17 cellular contexts compared by ENCODE assay signal in the genomic region with DNA sequence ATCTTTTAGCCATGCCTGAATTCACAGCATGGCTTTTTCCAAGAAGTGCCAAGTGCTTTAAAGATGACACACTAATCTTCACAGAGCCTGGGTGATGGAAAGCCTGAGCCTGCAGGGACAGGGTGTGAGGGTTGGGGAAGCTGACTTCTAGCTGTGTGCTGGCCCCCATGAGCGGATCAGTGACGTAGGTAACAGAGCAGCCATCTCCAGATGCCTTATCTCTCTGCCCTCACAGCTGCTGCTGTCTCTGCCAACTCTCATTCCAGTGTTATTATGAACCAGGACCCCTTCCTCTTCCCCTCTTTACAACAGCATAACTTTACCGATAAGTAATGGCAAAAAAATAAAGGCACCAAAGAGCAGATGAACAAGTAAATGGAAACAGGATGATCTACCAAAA. TPM values are rescaled to one million over a fixed set of nuclear protein-coding genes. Genes with fewer than 3 reads are reported as not detected.
DNase-seq lines count a peak whose midpoint lies in the region; TF ChIP-seq lines count a peak whose summit lies in the region.
"Had no signal": no experiment of that assay in that cellular context is flagged by ENCODE, and none has a peak within 500 bp of the region (broad histone marks: within the 10 kb centered on the region; RNA-seq: fewer than 3 reads in every experiment).

No MANE protein-coding gene starts in this region.

- WGBS in SK-N-SH (ENCODE audit: low lambda C conversion rate): 1% methylated on average over 3 of the region's 3 CpGs

- TF ChIP-seq EP300 in SK-N-SH (IDR thresholded peaks at IDR 0.05; ENCODE audit: borderline replicate concordance in 1 of 2, low read depth in 1 of 2, low read length in 1 of 2): peak in 1 of 2 experiments; percentile 37; a peak in 1 of 4 replicates

- TF ChIP-seq CTCF in BE2C (IDR thresholded peaks at IDR 0.05; ENCODE audit: low read depth, low read length): no peak
- no peak for TF ChIP-seq CTCF in SK-N-SH (IDR thresholded peaks at IDR 0.05)
- no peak for TF ChIP-seq CTCF in fibroblast of the aortic adventitia (IDR thresholded peaks at IDR 0.05; ENCODE audit: insufficient read depth, low read length)

- H3K4me3 Mint-ChIP-seq in activated naive CD4-positive, alpha-beta T cell treated with anti-CD3 and anti-CD28 coated beads, Interleukin-2, amount 10 ng/mL, durations not matched to agents 7 days and 5 days: no peak overlapping the region
- H3K4me3 Mint-ChIP-seq: CD14-positive monocyte; CD8-positive, alpha-beta T cell had no signal

- H3K36me3 Mint-ChIP-seq in activated naive CD4-positive, alpha-beta T cell treated with anti-CD3 and anti-CD28 coated beads, Interleukin-2, amount 10 ng/mL, durations not matched to agents 7 days and 5 days: no peaks in the 10 kb centered on the region
- H3K36me3 Mint-ChIP-seq: CD14-positive monocyte; CD8-positive, alpha-beta T cell had no signal

- H3K9ac ChIP-seq in SK-N-SH: no peak overlapping the region

- H3K4me1 ChIP-seq in BE2C: peaks cover 7% of the 10 kb centered on the region
- H3K4me1 ChIP-seq in SK-N-SH (ENCODE audit: control insufficient read depth in 1 of 2, insufficient read depth in 2 of 2, low read depth in 1 of 2, low read length in 1 of 2): peaks cover 0 to 13% of the 10 kb centered on the region in 2 experiments; a peak in 2 of 4 replicates
- H3K4me1 ChIP-seq: A549, HAP-1 had no signal

- no peaks in the 10 kb centered on the region for H3K4me1 Mint-ChIP-seq in activated naive CD4-positive, alpha-beta T cell treated with anti-CD3 and anti-CD28 coated beads, Interleukin-2, amount 10 ng/mL, durations not matched to agents 7 days and 5 days
- H3K4me1 Mint-ChIP-seq: CD14-positive monocyte had no signal

- DNase-seq in BE2C (peak; percentile 56), Daoy (ENCODE audit: low read depth) (peak; percentile 20), SK-N-SH (peak; percentile 62), fibroblast of the aortic adventitia (ENCODE audit: low read depth) (peak; percentile 81)
- DNase-seq in activated CD8-positive, alpha-beta memory T cell treated with anti-CD3 and anti-CD28 coated beads, Interleukin-2, amount 50 U/mL, for 4 hours: no peak
- no peak for DNase-seq in activated CD4-positive, alpha-beta T cell treated with anti-CD3 and anti-CD28 coated beads, Interleukin-2, amount 50 U/mL, for 48 hours
- DNase-seq in activated naive CD4-positive, alpha-beta T cell treated with anti-CD3 and anti-CD28 coated beads, Interleukin-2, amount 10 ng/mL, durations not matched to agents 7 days and 5 days: no peak
- DNase-seq: CD8-positive, alpha-beta T cell; COR-L47; DMS153; DMS79 treated with DMSO at 0.1 percent for 48 hours; GDM1; GOT3 had no signal

- no peaks in the 10 kb centered on the region for H4K20me1 ChIP-seq in SK-N-SH (ENCODE audit: insufficient read depth)

- no peaks in the 10 kb centered on the region for H3K9me3 ChIP-seq in BE2C
- H3K9me3 ChIP-seq in SK-N-SH: no peaks in the 10 kb centered on the region
- H3K9me3 ChIP-seq: A549, HAP-1 had no signal

- H2AFZ ChIP-seq in SK-N-SH (ENCODE audit: low read depth): no peak overlapping the region

- no peaks in the 10 kb centered on the region for H3K9me2 ChIP-seq in SK-N-SH

- peaks cover 6% of the 10 kb centered on the region for H3K27me3 Mint-ChIP-seq in activated naive CD4-positive, alpha-beta T cell treated with anti-CD3 and anti-CD28 coated beads, Interleukin-2, amount 10 ng/mL, durations not matched to agents 7 days and 5 days

- peak; percentile 3; the same call in 1 of the 2 replicates for TF ChIP-seq RAD21 in SK-N-SH (IDR thresholded peaks at IDR 0.05; ENCODE audit: low read length)

- H3K4me3 ChIP-seq in BE2C (ENCODE audit: low read depth, low read length) (no peak overlapping the region), SK-N-SH (ENCODE audit: low read depth in 2 of 2, low read length in 1 of 2) (no peak overlapping the region), fibroblast of the aortic adventitia (ENCODE audit: low read depth, low read length) (no peak overlapping the region)
- H3K4me3 ChIP-seq: A549, HAP-1 had no signal

- no peaks in the 10 kb centered on the region for H3K9me3 Mint-ChIP-seq in activated naive CD4-positive, alpha-beta T cell treated with anti-CD3 and anti-CD28 coated beads, Interleukin-2, amount 10 ng/mL, durations not matched to agents 7 days and 5 days
- H3K9me3 Mint-ChIP-seq: CD8-positive, alpha-beta T cell had no signal

- H3K27ac Mint-ChIP-seq in activated naive CD4-positive, alpha-beta T cell treated with anti-CD3 and anti-CD28 coated beads, Interleukin-2, amount 10 ng/mL, durations not matched to agents 7 days and 5 days: no peak overlapping the region
- H3K27ac Mint-ChIP-seq: CD14-positive monocyte; CD8-positive, alpha-beta T cell had no signal

- H3K36me3 ChIP-seq in BE2C (no peaks in the 10 kb centered on the region), SK-N-SH (replicated peaks in 1 of 2; ENCODE audit: control insufficient read depth in 1 of 2, insufficient read depth in 2 of 2, low read length in 1 of 2) (no peaks in the 10 kb centered on the region)
- H3K36me3 ChIP-seq: HAP-1 had no signal

- H3K4me2 ChIP-seq in SK-N-SH: no peak overlapping the region
- H3K4me2 ChIP-seq: A549 had no signal

- no peak overlapping the region for H3K27ac ChIP-seq in SK-N-SH (ENCODE audit: low read depth in 2 of 2, low read length in 1 of 2)
- H3K27ac ChIP-seq: A549 had no signal

- no peaks in the 10 kb centered on the region for H3K79me2 ChIP-seq in SK-N-SH (ENCODE audit: insufficient read depth)

- POLR2A ChIA-PET in SK-N-SH (lab: Yijun Ruan, JAX): no interaction called here

- CTCF ChIA-PET in SK-N-SH (lab: Yijun Ruan, JAX): interaction anchor here (0.6 to 2.0 kb wide), 6 partner anchors 9 to 211 kb away, joined by 3 to 5 read pairs (median 4); no protein-coding TSS in a partner anchor
- CTCF ChIA-PET in activated naive CD4-positive, alpha-beta T cell treated with anti-CD3 and anti-CD28 coated beads, Interleukin-2, amount 10 ng/mL, durations not matched to agents 7 days and 5 days (lab: Charles Lee): no interaction called here

- no peaks in the 10 kb centered on the region for H3F3A ChIP-seq in SK-N-SH (replicated peaks; ENCODE audit: insufficient read depth)

- H3K27me3 ChIP-seq in BE2C (no peaks in the 10 kb centered on the region), SK-N-SH (ENCODE audit: insufficient read depth) (no peaks in the 10 kb centered on the region)

TF ChIP-seq in SK-N-SH, 30 proteins besides CTCF, POLR2A, EP300 and RAD21:
- TF ChIP-seq RCOR1 (IDR thresholded peaks at IDR 0.05; ENCODE audit: low read length) (peak; percentile 68; the same call in 1 of the 2 replicates), CHD2 (IDR thresholded peaks at IDR 0.05; ENCODE audit: low read length, partially characterized antibody) (peak; percentile 59), GATA2 (CRISPR knock-in tag; IDR thresholded peaks at IDR 0.05) (peak; percentile 83)
- TF ChIP-seq, protein P1, sequence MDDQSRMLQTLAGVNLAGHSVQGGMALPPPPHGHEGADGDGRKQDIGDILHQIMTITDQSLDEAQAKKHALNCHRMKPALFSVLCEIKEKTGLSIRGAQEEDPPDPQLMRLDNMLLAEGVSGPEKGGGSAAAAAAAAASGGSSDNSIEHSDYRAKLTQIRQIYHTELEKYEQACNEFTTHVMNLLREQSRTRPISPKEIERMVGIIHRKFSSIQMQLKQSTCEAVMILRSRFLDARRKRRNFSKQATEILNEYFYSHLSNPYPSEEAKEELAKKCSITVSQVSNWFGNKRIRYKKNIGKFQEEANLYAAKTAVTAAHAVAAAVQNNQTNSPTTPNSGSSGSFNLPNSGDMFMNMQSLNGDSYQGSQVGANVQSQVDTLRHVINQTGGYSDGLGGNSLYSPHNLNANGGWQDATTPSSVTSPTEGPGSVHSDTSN (IDR thresholded peaks at IDR 0.05): no peak

RNA-seq across cellular contexts. Expression of gene FAM78B, which starts 30.5 kb away (rescaled TPM):
- 9.1 TPM for polyA plus RNA-seq in BE2C (2012; ENCODE audit: insufficient read depth, insufficient read length, low read depth)
- 0.80 and 4.0 TPM in 2 replicates for total RNA-seq in Daoy (2014; rRNA removed; shearing (Covaris generic))
- 0.34 and 0.36 TPM in 2 replicates for polyA plus RNA-seq in SK-N-SH (2012; rRNA removed)
- polyA plus RNA-seq in SK-N-SH (2012; cell fraction: cytosol; rRNA removed): 0.27 and 0.38 TPM in 2 replicates
- 0.54 and 0.71 TPM in 2 replicates for polyA plus RNA-seq in SK-N-SH (2012; cell fraction: nucleus; rRNA removed)
- total RNA-seq in fibroblast of the aortic adventitia (ENCODE audit: low replicate concordance): 0.25 and 0.27 TPM in 2 replicates
- total RNA-seq: CD8-positive, alpha-beta T cell; HT-29 had no signal
- polyA plus RNA-seq: CD14-positive monocyte had no signal

Comparison
In these comparisons a context has a peak if more than half of its experiments do, and no peak if none do; other contexts are left out.
1. DNase-seq: peak in BE2C (single experiment), Daoy (single experiment), SK-N-SH (single experiment) and fibroblast of the aortic adventitia (single experiment); none in activated CD8-positive, alpha-beta memory T cell treated with anti-CD3 and anti-CD28 coated beads, Interleukin-2, amount 50 U/mL, for 4 hours (single experiment), activated CD4-positive, alpha-beta T cell treated with anti-CD3 and anti-CD28 coated beads, Interleukin-2, amount 50 U/mL, for 48 hours (0 of 2) and activated naive CD4-positive, alpha-beta T cell treated with anti-CD3 and anti-CD28 coated beads, Interleukin-2, amount 10 ng/mL, durations not matched to agents 7 days and 5 days (single experiment).